In genomic region chr16:17173134-17173729, GRCh38 we compare ENCODE assay signal across 9 cellular contexts.
DNase-seq lines count a peak whose midpoint lies in the region; ATAC-seq and TF ChIP-seq lines count a peak whose summit lies in the region.
"Had no signal": no experiment of that assay in that cellular context is flagged by ENCODE, and none has a peak within 500 bp of the region (broad histone marks: within the 10 kb centered on the region; RNA-seq: fewer than 3 reads in every experiment).

No MANE protein-coding gene starts in this region.

- H3K9me3 ChIP-seq in gastroesophageal sphincter: no peaks in the 10 kb centered on the region

- peak; percentile 17 for DNase-seq in GM04504 (ENCODE audit: low read depth)
- DNase-seq in SKM-1 (lab: John Stamatoyannopoulos, UW; ENCODE audit: unreplicated experiment): peak; percentile 93
- peak; percentile 68 for DNase-seq in sciatic nerve (ENCODE audit: low spot score)
- DNase-seq in activated T-helper 2 cell treated with anti-CD3 and anti-CD28 coated beads, Interferon-gamma antibody, Interleukin-2, Interleukin-4, amounts not matched to agents 10 μg/mL and 5 μg/mL and 100 μg/mL, durations not matched to agents 14 hours and 24 hours and 36 hours (ENCODE audit: low spot score): no peak
- DNase-seq: activated T-cell treated with anti-CD3 and anti-CD28 coated beads, Interleukin-2, amount 50 U/mL, for 48 hours had no signal

- H3K4me1 Mint-ChIP-seq in activated T-helper 2 cell treated with anti-CD3 and anti-CD28 coated beads, Interferon-gamma antibody, Interleukin-2, Interleukin-4, amounts not matched to agents 10 μg/mL and 5 μg/mL and 100 μg/mL, durations not matched to agents 14 hours and 24 hours and 36 hours (ENCODE audit: low read depth): peaks cover 18% of the 10 kb centered on the region

- H3K27me3 ChIP-seq in gastroesophageal sphincter: no peaks in the 10 kb centered on the region

- no peak for TF ChIP-seq CTCF in gastroesophageal sphincter (IDR thresholded peaks at IDR 0.05)

- H3K27ac Mint-ChIP-seq in activated T-helper 2 cell treated with anti-CD3 and anti-CD28 coated beads, Interferon-gamma antibody, Interleukin-2, Interleukin-4, amounts not matched to agents 10 μg/mL and 5 μg/mL and 100 μg/mL, durations not matched to agents 14 hours and 24 hours and 36 hours: no peak overlapping the region

- H3K4me3 Mint-ChIP-seq in activated T-helper 2 cell treated with anti-CD3 and anti-CD28 coated beads, Interferon-gamma antibody, Interleukin-2, Interleukin-4, amounts not matched to agents 10 μg/mL and 5 μg/mL and 100 μg/mL, durations not matched to agents 14 hours and 24 hours and 36 hours (ENCODE audit: low read depth): no peak overlapping the region

- WGBS in gastroesophageal sphincter (ENCODE audit: low coverage in 1 of 2), 2 donors: 81 to 85% methylated on average over 10 to 11 of the region's 12 CpGs

- no peak overlapping the region for H3K4me3 ChIP-seq in gastroesophageal sphincter

- H3K27me3 Mint-ChIP-seq in activated T-helper 2 cell treated with anti-CD3 and anti-CD28 coated beads, Interferon-gamma antibody, Interleukin-2, Interleukin-4, amounts not matched to agents 10 μg/mL and 5 μg/mL and 100 μg/mL, durations not matched to agents 14 hours and 24 hours and 36 hours (ENCODE audit: low read depth): no peaks in the 10 kb centered on the region

- no peaks in the 10 kb centered on the region for H3K4me1 ChIP-seq in gastroesophageal sphincter

- no peaks in the 10 kb centered on the region for H3K9me3 Mint-ChIP-seq in activated T-helper 2 cell treated with anti-CD3 and anti-CD28 coated beads, Interferon-gamma antibody, Interleukin-2, Interleukin-4, amounts not matched to agents 10 μg/mL and 5 μg/mL and 100 μg/mL, durations not matched to agents 14 hours and 24 hours and 36 hours

- H3K27ac ChIP-seq in gastroesophageal sphincter: no peak overlapping the region

- intact Hi-C loops in sciatic nerve (cut with DNase I): no loop called here
- intact Hi-C loops in activated T-helper 2 cell treated with anti-CD3 and anti-CD28 coated beads, Interferon-gamma antibody, Interleukin-2, Interleukin-4, amounts not matched to agents 10 μg/mL and 5 μg/mL and 100 μg/mL, durations not matched to agents 14 hours and 24 hours and 36 hours (cut with micrococcal nuclease): no loop called here

- ATAC-seq in gastroesophageal sphincter (peak; percentile 71), sciatic nerve (peak; percentile 73), HG03045 (IDR thresholded peaks at IDR 0.05; ENCODE audit: unreplicated experiment) (no peak), GM21786 (IDR thresholded peaks at IDR 0.05; ENCODE audit: unreplicated experiment) (no peak), HG03460 (IDR thresholded peaks at IDR 0.05; ENCODE audit: unreplicated experiment) (no peak)

- no peak for TF ChIP-seq EP300 in gastroesophageal sphincter (IDR thresholded peaks at IDR 0.05)

- peaks cover 32% of the 10 kb centered on the region for H3K36me3 Mint-ChIP-seq in activated T-helper 2 cell treated with anti-CD3 and anti-CD28 coated beads, Interferon-gamma antibody, Interleukin-2, Interleukin-4, amounts not matched to agents 10 μg/mL and 5 μg/mL and 100 μg/mL, durations not matched to agents 14 hours and 24 hours and 36 hours (ENCODE audit: low read depth)

- TF ChIP-seq POLR2A in gastroesophageal sphincter (IDR thresholded peaks at IDR 0.05): no peak

- peaks cover 0 to 9% of the 10 kb centered on the region in 2 donors for H3K36me3 ChIP-seq in gastroesophageal sphincter

Comparison
In these comparisons a context has a peak if more than half of its experiments do, and no peak if none do; other contexts are left out.
1. ATAC-seq: peak in gastroesophageal sphincter (single experiment) and sciatic nerve (single experiment); none in HG03045 (single experiment), GM21786 (single experiment) and HG03460 (single experiment).